Comparison of ENCODE assay signal across 1 cellular context in the genomic region with DNA sequence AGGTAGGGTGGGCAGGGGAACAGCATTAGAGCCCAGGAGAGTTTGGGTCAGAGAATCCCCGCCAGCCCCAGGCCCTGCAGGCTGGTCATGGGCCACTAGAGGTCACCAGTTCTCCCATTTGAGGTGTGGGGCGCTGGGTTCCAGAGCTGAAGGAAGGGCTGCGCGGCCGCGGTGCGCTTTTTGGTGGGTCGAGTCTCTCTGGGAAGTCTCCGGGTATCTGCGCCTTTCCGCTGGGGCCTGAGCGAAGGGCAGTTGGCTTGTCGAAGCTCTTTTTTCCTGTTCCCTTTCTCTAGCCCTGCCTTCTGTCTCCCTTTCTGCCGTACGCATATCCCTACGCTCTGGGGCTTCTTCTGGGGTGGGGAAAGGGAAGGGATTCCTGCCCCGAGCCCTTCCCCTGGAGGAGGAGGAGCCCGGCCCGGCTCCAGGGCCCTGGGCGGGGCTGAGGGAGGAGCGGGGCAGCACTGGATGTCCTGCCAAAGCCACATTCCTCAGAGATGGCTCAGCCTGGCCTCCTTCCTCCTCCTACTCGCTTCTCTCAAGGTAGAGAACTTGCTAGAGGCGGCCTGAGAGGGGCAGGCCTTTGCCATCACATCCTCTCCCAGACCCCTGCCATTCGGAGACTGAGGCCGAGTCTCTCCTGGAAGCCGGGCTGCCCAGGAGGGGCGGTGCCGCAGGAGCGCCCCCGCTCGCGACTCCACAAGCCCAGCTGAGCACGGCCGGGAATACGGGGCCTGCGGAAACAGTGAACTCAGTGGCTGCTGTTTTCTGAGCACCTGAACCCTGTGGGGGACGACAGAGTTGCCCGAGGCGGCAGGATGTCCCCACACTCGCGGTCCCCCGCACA.
TF ChIP-seq lines count a peak whose summit lies in the region.

No MANE protein-coding gene starts in this region.

TF ChIP-seq in K562, 482 proteins besides CTCF, POLR2A, EP300 and RAD21 (continued from another document and continues in another):
- TF ChIP-seq, protein P1, sequence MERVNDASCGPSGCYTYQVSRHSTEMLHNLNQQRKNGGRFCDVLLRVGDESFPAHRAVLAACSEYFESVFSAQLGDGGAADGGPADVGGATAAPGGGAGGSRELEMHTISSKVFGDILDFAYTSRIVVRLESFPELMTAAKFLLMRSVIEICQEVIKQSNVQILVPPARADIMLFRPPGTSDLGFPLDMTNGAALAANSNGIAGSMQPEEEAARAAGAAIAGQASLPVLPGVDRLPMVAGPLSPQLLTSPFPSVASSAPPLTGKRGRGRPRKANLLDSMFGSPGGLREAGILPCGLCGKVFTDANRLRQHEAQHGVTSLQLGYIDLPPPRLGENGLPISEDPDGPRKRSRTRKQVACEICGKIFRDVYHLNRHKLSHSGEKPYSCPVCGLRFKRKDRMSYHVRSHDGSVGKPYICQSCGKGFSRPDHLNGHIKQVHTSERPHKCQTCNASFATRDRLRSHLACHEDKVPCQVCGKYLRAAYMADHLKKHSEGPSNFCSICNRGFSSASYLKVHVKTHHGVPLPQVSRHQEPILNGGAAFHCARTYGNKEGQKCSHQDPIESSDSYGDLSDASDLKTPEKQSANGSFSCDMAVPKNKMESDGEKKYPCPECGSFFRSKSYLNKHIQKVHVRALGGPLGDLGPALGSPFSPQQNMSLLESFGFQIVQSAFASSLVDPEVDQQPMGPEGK (CRISPR knock-in tag; IDR thresholded peaks at IDR 0.05; ENCODE audit: borderline replicate concordance), result no peak
- TF ChIP-seq IRF2 (CRISPR knock-in tag; IDR thresholded peaks at IDR 0.05), result no peak
- TF ChIP-seq ZSCAN32 (CRISPR knock-in tag; IDR thresholded peaks at IDR 0.05), result no peak
- TF ChIP-seq NKRF (IDR thresholded peaks at IDR 0.05; ENCODE audit: borderline replicate concordance), result no peak
- TF ChIP-seq POU5F1 (IDR thresholded peaks at IDR 0.05; ENCODE audit: borderline replicate concordance, low read depth, low read length, partially characterized antibody), result no peak
- no peak for TF ChIP-seq C11orf30 (IDR thresholded peaks at IDR 0.05; ENCODE audit: low read depth)
- no peak; a peak in 1 of 6 replicates for TF ChIP-seq ZBTB11 (CRISPR knock-in tag; IDR thresholded peaks at IDR 0.05)
- no peak for TF ChIP-seq EHMT2 (IDR thresholded peaks at IDR 0.05)
- TF ChIP-seq JUND (IDR thresholded peaks at IDR 0.05; ENCODE audit: borderline replicate concordance, low read depth, low read length), result peak; percentile 78
- TF ChIP-seq JUND (tag; IDR thresholded peaks at IDR 0.05; ENCODE audit: borderline replicate concordance, low read depth, low read length), result no peak; the same call in 2 of the 3 replicates
- no peak for TF ChIP-seq SREBF2 (CRISPR knock-in tag; IDR thresholded peaks at IDR 0.05)
- TF ChIP-seq DEAF1 (CRISPR knock-in tag; IDR thresholded peaks at IDR 0.05), result peak; percentile 64
- no peak for TF ChIP-seq RUNX1 (IDR thresholded peaks at IDR 0.05; ENCODE audit: low read depth)
- TF ChIP-seq HDAC8 (tag; IDR thresholded peaks at IDR 0.05), result no peak
- TF ChIP-seq, protein P2, sequence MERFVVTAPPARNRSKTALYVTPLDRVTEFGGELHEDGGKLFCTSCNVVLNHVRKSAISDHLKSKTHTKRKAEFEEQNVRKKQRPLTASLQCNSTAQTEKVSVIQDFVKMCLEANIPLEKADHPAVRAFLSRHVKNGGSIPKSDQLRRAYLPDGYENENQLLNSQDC (CRISPR knock-in tag; IDR thresholded peaks at IDR 0.05), result no peak
- TF ChIP-seq SIN3B (IDR thresholded peaks at IDR 0.05; ENCODE audit: low read depth), result no peak
- TF ChIP-seq, protein P3, sequence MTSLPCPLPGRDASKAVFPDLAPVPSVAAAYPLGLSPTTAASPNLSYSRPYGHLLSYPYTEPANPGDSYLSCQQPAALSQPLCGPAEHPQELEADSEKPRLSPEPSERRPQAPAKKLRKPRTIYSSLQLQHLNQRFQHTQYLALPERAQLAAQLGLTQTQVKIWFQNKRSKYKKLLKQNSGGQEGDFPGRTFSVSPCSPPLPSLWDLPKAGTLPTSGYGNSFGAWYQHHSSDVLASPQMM (CRISPR knock-in tag; IDR thresholded peaks at IDR 0.05), result no peak
- no peak for TF ChIP-seq ZNF436 (CRISPR knock-in tag; IDR thresholded peaks at IDR 0.05)
- TF ChIP-seq ZNF75A (CRISPR knock-in tag; IDR thresholded peaks at IDR 0.05), result no peak
- no peak; the same call in 1 of the 2 replicates for TF ChIP-seq SMARCA5 (IDR thresholded peaks at IDR 0.05)
- TF ChIP-seq, protein P4, sequence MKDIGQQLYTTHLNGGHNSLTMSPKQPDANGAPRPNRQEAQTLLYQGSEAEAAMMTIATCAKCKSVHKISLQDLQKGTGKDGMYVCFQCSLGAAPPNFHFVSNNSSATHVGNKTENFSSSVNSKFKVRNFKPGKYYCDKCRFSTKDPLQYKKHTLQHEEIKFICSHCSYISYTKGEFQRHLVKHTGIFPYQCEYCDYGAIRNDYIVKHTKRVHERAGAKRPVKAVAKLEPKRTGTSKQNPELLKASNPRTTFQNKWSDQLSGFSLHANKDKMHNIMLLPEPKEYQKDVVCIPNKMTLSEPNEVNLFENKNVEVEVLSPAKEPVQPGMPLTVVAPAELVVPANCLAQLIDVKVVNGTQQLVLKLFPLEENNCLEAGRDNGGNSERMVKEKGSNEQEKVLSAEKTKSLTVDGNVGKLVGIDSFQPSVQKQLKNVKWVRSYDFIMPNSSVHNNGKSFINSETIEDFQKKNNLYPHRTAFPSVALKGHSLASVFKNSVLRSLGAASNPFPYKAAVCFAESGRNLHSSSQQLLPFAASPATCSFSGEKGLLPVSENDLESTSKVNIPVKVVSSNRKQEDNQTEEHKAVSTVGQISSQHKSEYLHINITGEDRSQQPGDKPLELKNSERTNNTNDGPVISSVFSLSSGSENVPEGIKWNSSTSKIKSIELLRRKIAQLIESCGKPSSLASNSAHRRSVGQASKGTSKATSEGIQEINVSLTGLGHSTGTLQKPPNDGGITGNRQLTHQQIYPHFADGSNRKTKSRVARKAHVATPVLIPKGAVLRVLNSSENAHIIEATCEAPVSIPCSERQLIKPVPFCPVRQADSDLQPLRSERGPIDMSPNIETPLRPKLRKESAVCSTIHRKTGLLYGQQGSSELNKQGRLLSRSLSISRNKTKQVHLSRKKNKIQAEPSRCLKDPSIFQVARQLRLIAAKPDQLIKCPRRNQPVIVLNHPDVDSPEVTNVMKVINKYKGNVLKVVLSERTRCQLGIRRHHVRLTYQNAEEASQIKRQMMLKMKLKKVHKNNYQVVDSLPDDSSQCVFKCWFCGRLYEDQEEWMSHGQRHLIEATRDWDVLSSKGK (CRISPR knock-in tag; IDR thresholded peaks at IDR 0.05), result no peak
- TF ChIP-seq HMG20A (CRISPR knock-in tag; conservative IDR thresholded peaks at IDR 0.05), result no peak
- peak; percentile 76 for TF ChIP-seq TEAD4 (IDR thresholded peaks at IDR 0.05; ENCODE audit: low read length)
- TF ChIP-seq TEAD4 (CRISPR knock-in tag; IDR thresholded peaks at IDR 0.05; ENCODE audit: borderline replicate concordance), result 0 out of 2 replicates have a peak, but pooled peaks have one; percentile 53
- TF ChIP-seq POLR2AphosphoS2 (IDR thresholded peaks at IDR 0.05; ENCODE audit: low read length), result peak; percentile 83; the same call in 1 of the 2 replicates
- TF ChIP-seq GTF2F1 (IDR thresholded peaks at IDR 0.05; ENCODE audit: low read depth, low read length), result no peak
- no peak for TF ChIP-seq SFPQ (IDR thresholded peaks at IDR 0.05; ENCODE audit: low read depth, low read length)
- peak; percentile 51; the same call in 1 of the 2 replicates for TF ChIP-seq HDAC2 (IDR thresholded peaks at IDR 0.05)
- TF ChIP-seq ADNP (tag; IDR thresholded peaks at IDR 0.05), result no peak
- TF ChIP-seq BACH1 (tag; IDR thresholded peaks at IDR 0.05), result no peak; the same call in 1 of the 2 replicates
- no peak for TF ChIP-seq HMGXB4 (CRISPR knock-in tag; IDR thresholded peaks at IDR 0.05)
- TF ChIP-seq PHTF2 (CRISPR knock-in tag; IDR thresholded peaks at IDR 0.05), result no peak
- peak; percentile 43; the same call in 1 of the 2 replicates for TF ChIP-seq MTA3 (IDR thresholded peaks at IDR 0.05; ENCODE audit: borderline replicate concordance)
- no peak for TF ChIP-seq BDP1 (IDR thresholded peaks at IDR 0.05; ENCODE audit: insufficient read depth, insufficient read length)
- TF ChIP-seq TCF7L2 (IDR thresholded peaks at IDR 0.05; ENCODE audit: low read depth, low read length), result no peak
- TF ChIP-seq XRCC4 (IDR thresholded peaks at IDR 0.05; ENCODE audit: extremely low read depth, insufficient read depth, insufficient read length), result no peak
- no peak for TF ChIP-seq CEBPG (CRISPR knock-in tag; IDR thresholded peaks at IDR 0.05)
- no peak for TF ChIP-seq CEBPG (tag; conservative IDR thresholded peaks at IDR 0.05 in 1 of 2, IDR thresholded peaks at IDR 0.05 in 1 of 2)
- TF ChIP-seq MECOM (CRISPR knock-in tag; IDR thresholded peaks at IDR 0.05), result no peak
- TF ChIP-seq RBM34 (IDR thresholded peaks at IDR 0.05; ENCODE audit: borderline replicate concordance, insufficient read depth, low read length), result no peak
- peak; percentile 38 for TF ChIP-seq ZFP36 (IDR thresholded peaks at IDR 0.05; ENCODE audit: low read depth, low read length, partially characterized antibody)
- TF ChIP-seq ZNF444 (CRISPR knock-in tag; IDR thresholded peaks at IDR 0.05), result no peak
- peak; percentile 55 for TF ChIP-seq CREM (IDR thresholded peaks at IDR 0.05; ENCODE audit: low read depth)
